Comparison of ENCODE assay signal across 27 cellular contexts in the genomic region with DNA sequence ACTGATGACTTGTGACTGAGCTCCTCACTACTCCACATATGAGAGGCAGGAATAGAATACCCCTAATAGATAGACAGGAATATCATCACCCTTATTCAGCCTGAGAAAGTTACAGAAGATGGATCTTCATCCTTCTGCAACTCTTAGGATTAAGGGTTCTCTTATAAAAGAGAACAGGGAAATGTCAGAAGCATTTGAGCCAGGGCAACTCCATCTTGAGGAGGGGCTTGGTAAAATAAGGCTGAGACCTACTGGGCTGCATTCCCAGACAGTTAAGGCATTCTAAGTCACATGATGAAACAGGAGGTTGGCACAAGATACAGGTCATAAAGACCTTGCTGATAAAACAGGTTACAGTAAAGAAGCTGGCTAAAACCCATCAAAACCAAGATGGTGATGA.
"Had no signal": no experiment of that assay in that cellular context is flagged by ENCODE, and none has a peak within 500 bp of the region (broad histone marks: within the 10 kb centered on the region; RNA-seq: fewer than 3 reads in every experiment).

No MANE protein-coding gene starts in this region.

- H3K9me3 ChIP-seq: suprapubic skin, testis, thyroid gland, tibial artery, vagina had no signal

- DNase-seq: stimulated activated CD4-positive, alpha-beta T cell treated with anti-CD3 and anti-CD28 coated beads, Interleukin-2, amount 100 ng/mL, for 48 hours; stimulated activated CD4-positive, alpha-beta T cell treated with anti-CD3 and anti-CD28 coated beads, Interleukin-4, amount 100 ng/mL, for 1 hour; stimulated activated CD4-positive, alpha-beta T cell treated with anti-CD3 and anti-CD28 coated beads, Interleukin-4, amount 100 ng/mL, for 24 hours; stimulated activated CD4-positive, alpha-beta T cell treated with anti-CD3 and anti-CD28 coated beads, Interleukin-4, amount 100 ng/mL, for 4 hours; stimulated activated CD8-positive, alpha-beta memory T cell treated with anti-CD3 and anti-CD28 coated beads, Interleukin-4, amount 100 ng/mL, for 48 hours; stimulated activated naive B cell treated with anti-CD40 and anti-IgM and Interleukin-4, amounts not matched to agents 10 μg/mL and 1 μg/mL and 100 μg/mL, for 72 hours; stimulated activated naive CD4-positive, alpha-beta T cell; stimulated activated naive CD4-positive, alpha-beta T cell treated with Interleukin-2 at 50 U/mL for 16 hours; stimulated activated naive CD8-positive, alpha-beta T cell treated with anti-CD3 and anti-CD28 coated beads, Interleukin-15, amount 100 ng/mL, for 72 hours; stimulated activated naive CD8-positive, alpha-beta T cell treated with anti-CD3 and anti-CD28 coated beads, Interleukin-15, Interleukin-2, amounts not matched to agents 100 U/mL and 50 U/mL, for 24 hours; stomach; substantia nigra; testis; thyroid gland; tibial artery; transverse colon; trophoblast cell; upper lobe of left lung; upper lobe of right lung; uterus had no signal

- H3K27ac ChIP-seq: stomach, suprapubic skin, testis, thoracic aorta, thyroid gland, tibial artery, tibial nerve, transverse colon, upper lobe of left lung, upper lobe of right lung, uterus, vagina had no signal

- H3K27me3 ChIP-seq: stomach, suprapubic skin, testis, thyroid gland, tibial artery, tibial nerve, transverse colon, upper lobe of left lung, upper lobe of right lung, uterus, vagina had no signal

- H3K36me3 ChIP-seq: stomach, suprapubic skin, thoracic aorta, thyroid gland, tibial artery, tibial nerve, transverse colon, upper lobe of left lung, upper lobe of right lung, uterus, vagina had no signal

- H3K4me3 ChIP-seq: stomach, suprapubic skin, testis, thoracic aorta, thyroid gland, tibial artery, tibial nerve, transverse colon, upper lobe of left lung, upper lobe of right lung, uterus, vagina had no signal

- ATAC-seq: stimulated activated effector memory CD8-positive, alpha-beta T cell treated with anti-CD3 and anti-CD28 coated beads, Interleukin-12 subunit alpha, Interleukin-12 subunit beta, amount 100 ng/mL, for 72 hours; stimulated activated memory B cell treated with anti-CD40 and anti-IgM and Interleukin-4, amounts not matched to agents 10 μg/mL and 1 μg/mL and 100 μg/mL, for 72 hours; stimulated activated naive B cell treated with anti-CD40 and anti-IgM and Interleukin-4, amounts not matched to agents 10 μg/mL and 1 μg/mL and 100 μg/mL, for 72 hours; stimulated activated naive CD8-positive, alpha-beta T cell treated with anti-CD3 and anti-CD28 coated beads, Interleukin-15, amount 100 ng/mL, for 72 hours; stimulated activated naive CD8-positive, alpha-beta T cell treated with anti-CD3 and anti-CD28 coated beads, Interleukin-15, Interleukin-2, amounts not matched to agents 100 U/mL and 50 U/mL, for 24 hours; upper lobe of right lung had no signal

- H3K4me1 ChIP-seq: stomach, suprapubic skin, testis, thyroid gland, tibial artery, tibial nerve, transverse colon, upper lobe of left lung, upper lobe of right lung, uterus, vagina had no signal

- FAIRE-seq: urothelium cell line had no signal
